ENCODE assay signal across 39 cellular contexts in genomic region chr16:72309001-72309400, GRCh38.
"Had no signal": no experiment of that assay in that cellular context is flagged by ENCODE, and none has a peak within 500 bp of the region (broad histone marks: within the 10 kb centered on the region; RNA-seq: fewer than 3 reads in every experiment).

No MANE protein-coding gene starts in this region.

- H3K4me1 Mint-ChIP-seq: activated B cell treated with CpG ODN at 0.5 μM for 24 hours; activated CD4-positive, alpha-beta T cell treated with anti-CD3 and anti-CD28 coated beads for 36 hours; activated CD4-positive, alpha-beta T cell treated with anti-CD3 and anti-CD28 coated beads, Interleukin-2, amount 10 ng/mL, durations not matched to agents 24 days and 14 days; activated CD8-positive, alpha-beta memory T cell treated with anti-CD3 and anti-CD28 coated beads, Interleukin-2, amount 10 ng/mL, durations not matched to agents 7 days and 5 days; activated naive CD4-positive, alpha-beta T cell treated with anti-CD3 and anti-CD28 coated beads, Interleukin-2, amount 50 U/mL, for 24 hours; activated naive CD8-positive, alpha-beta T cell treated with anti-CD3 and anti-CD28 coated beads for 36 hours; activated naive CD8-positive, alpha-beta T cell treated with anti-CD3 and anti-CD28 coated beads, Interleukin-2, amount 50 U/mL, for 24 hours; T-helper 17 cell had no signal

- DNase-seq: activated B cell treated with CpG ODN at 0.5 μM for 24 hours; activated CD4-positive, alpha-beta memory T cell treated with anti-CD3 and anti-CD28 coated beads for 36 hours; activated CD4-positive, alpha-beta T cell treated with anti-CD3 and anti-CD28 coated beads for 36 hours; activated CD4-positive, alpha-beta T cell treated with anti-CD3 and anti-CD28 coated beads, Interleukin-2, amount 10 ng/mL, durations not matched to agents 24 days and 14 days; activated CD4-positive, CD25-positive, alpha-beta regulatory T cell treated with anti-CD3 and anti-CD28 coated beads, Interleukin-2, amount 50 U/mL, for 72 hours; activated CD8-positive, alpha-beta memory T cell treated with anti-CD3 and anti-CD28 coated beads, Interleukin-2, amount 10 ng/mL, durations not matched to agents 7 days and 5 days; activated CD8-positive, alpha-beta memory T cell treated with anti-CD3 and anti-CD28 coated beads, Interleukin-2, amount 50 U/mL, for 4 hours; activated CD8-positive, alpha-beta T cell treated with anti-CD3 and anti-CD28 coated beads, Interleukin-2, amount 10 ng/mL, durations not matched to agents 7 days and 5 days; activated effector memory CD4-positive, alpha-beta T cell treated with anti-CD3 and anti-CD28 coated beads, Interleukin-2, amount 50 U/mL, for 16 hours; activated naive CD4-positive, alpha-beta T cell treated with anti-CD3 and anti-CD28 coated beads for 36 hours; activated naive CD8-positive, alpha-beta T cell treated with anti-CD3 and anti-CD28 coated beads for 36 hours; activated naive CD8-positive, alpha-beta T cell treated with anti-CD3 and anti-CD28 coated beads, Interleukin-2, amount 50 U/mL, for 24 hours; activated T-cell treated with anti-CD3 and anti-CD28 coated beads, Interleukin-2, amount 50 U/mL, for 1 hour; activated T-cell treated with anti-CD3 and anti-CD28 coated beads, Interleukin-2, amount 50 U/mL, for 48 hours; amygdala; aorta; central memory CD4-positive, alpha-beta T cell; cerebellar nuclear complex; effector CD4-positive, alpha-beta T cell; effector memory CD8-positive, alpha-beta T cell; erythroblast; foreskin keratinocyte; gastrocnemius medialis; glutamatergic neuron; T-helper 1 cell; T-helper 17 cell; T1000; WERI-Rb-1 had no signal

- H3K4me3 ChIP-seq: adrenal gland, breast epithelium, cardiac muscle cell, coronary artery, esophagus muscularis mucosa, gastrocnemius medialis had no signal

- H3K27me3 Mint-ChIP-seq: activated B cell treated with CpG ODN at 0.5 μM for 24 hours; activated CD4-positive, alpha-beta memory T cell treated with anti-CD3 and anti-CD28 coated beads for 36 hours; activated CD4-positive, alpha-beta T cell treated with anti-CD3 and anti-CD28 coated beads for 36 hours; activated CD4-positive, alpha-beta T cell treated with anti-CD3 and anti-CD28 coated beads, Interleukin-2, amount 10 ng/mL, durations not matched to agents 24 days and 14 days; activated CD8-positive, alpha-beta memory T cell treated with anti-CD3 and anti-CD28 coated beads, Interleukin-2, amount 10 ng/mL, durations not matched to agents 7 days and 5 days; activated naive CD8-positive, alpha-beta T cell treated with anti-CD3 and anti-CD28 coated beads for 36 hours; activated naive CD8-positive, alpha-beta T cell treated with anti-CD3 and anti-CD28 coated beads, Interleukin-2, amount 50 U/mL, for 24 hours; dendritic cell treated with granulocyte-macrophage colony-stimulating factor and Interleukin-4, amounts not matched to agents 40 ng/mL and 50 ng/mL, for 4 days; effector memory CD8-positive, alpha-beta T cell; T-helper 17 cell had no signal

- H3K9me3 Mint-ChIP-seq: activated CD4-positive, alpha-beta T cell treated with anti-CD3 and anti-CD28 coated beads, Interleukin-2, amount 10 ng/mL, durations not matched to agents 24 days and 14 days; activated T-helper 1 cell treated with anti-CD3 and anti-CD28 coated beads, Interleukin-12 subunit alpha, Interleukin-12 subunit beta, Interleukin-2, Interleukin-4 antibody, amounts not matched to agents 30 ng/mL and 10 ng/mL and 1 ng/mL, durations not matched to agents 14 hours and 24 hours and 36 hours; activated T-helper 2 cell treated with anti-CD3 and anti-CD28 coated beads, Interferon-gamma antibody, Interleukin-2, Interleukin-4, amounts not matched to agents 10 μg/mL and 5 μg/mL and 100 μg/mL, durations not matched to agents 14 hours and 24 hours and 36 hours; T-helper 2 cell treated with Interferon-gamma antibody and Interleukin-4, amounts not matched to agents 5 μg/mL and 100 μg/mL, for 36 hours had no signal

- ATAC-seq: activated CD4-positive, alpha-beta T cell treated with anti-CD3 and anti-CD28 coated beads for 36 hours; activated CD8-positive, alpha-beta memory T cell treated with anti-CD3 and anti-CD28 coated beads, Interleukin-2, amount 10 ng/mL, durations not matched to agents 7 days and 5 days; activated CD8-positive, alpha-beta T cell treated with anti-CD3 and anti-CD28 coated beads, Interleukin-2, amount 10 ng/mL, durations not matched to agents 7 days and 5 days; activated naive CD8-positive, alpha-beta T cell treated with anti-CD3 and anti-CD28 coated beads, Interleukin-2, amount 50 U/mL, for 24 hours; effector memory CD8-positive, alpha-beta T cell; foreskin keratinocyte; gastrocnemius medialis; T-helper 17 cell had no signal

- H3K4me3 Mint-ChIP-seq: activated B cell treated with CpG ODN at 0.5 μM for 24 hours; activated CD4-positive, alpha-beta memory T cell treated with anti-CD3 and anti-CD28 coated beads for 36 hours; activated CD4-positive, alpha-beta T cell treated with anti-CD3 and anti-CD28 coated beads for 36 hours; activated CD4-positive, alpha-beta T cell treated with anti-CD3 and anti-CD28 coated beads, Interleukin-2, amount 10 ng/mL, durations not matched to agents 24 days and 14 days; activated CD8-positive, alpha-beta memory T cell treated with anti-CD3 and anti-CD28 coated beads, Interleukin-2, amount 10 ng/mL, durations not matched to agents 7 days and 5 days; activated CD8-positive, alpha-beta T cell treated with anti-CD3 and anti-CD28 coated beads, Interleukin-2, amount 10 ng/mL, durations not matched to agents 7 days and 5 days; activated naive CD4-positive, alpha-beta T cell treated with anti-CD3 and anti-CD28 coated beads for 36 hours; activated naive CD4-positive, alpha-beta T cell treated with anti-CD3 and anti-CD28 coated beads, Interleukin-2, amount 50 U/mL, for 24 hours; activated naive CD8-positive, alpha-beta T cell treated with anti-CD3 and anti-CD28 coated beads for 36 hours; activated naive CD8-positive, alpha-beta T cell treated with anti-CD3 and anti-CD28 coated beads, Interleukin-2, amount 50 U/mL, for 24 hours; activated T-helper 1 cell treated with anti-CD3 and anti-CD28 coated beads, Interleukin-12 subunit alpha, Interleukin-12 subunit beta, Interleukin-2, Interleukin-4 antibody, amounts not matched to agents 30 ng/mL and 10 ng/mL and 1 ng/mL, durations not matched to agents 14 hours and 24 hours and 36 hours; brain; dendritic cell treated with granulocyte-macrophage colony-stimulating factor and Interleukin-4, amounts not matched to agents 40 ng/mL and 50 ng/mL, for 4 days; effector memory CD8-positive, alpha-beta T cell; T-helper 17 cell; T-helper 2 cell treated with Interferon-gamma antibody and Interleukin-4, amounts not matched to agents 5 μg/mL and 100 μg/mL, for 36 hours had no signal

- H3K36me3 Mint-ChIP-seq: activated CD8-positive, alpha-beta memory T cell treated with anti-CD3 and anti-CD28 coated beads, Interleukin-2, amount 10 ng/mL, durations not matched to agents 7 days and 5 days; activated naive CD4-positive, alpha-beta T cell treated with anti-CD3 and anti-CD28 coated beads, Interleukin-2, amount 50 U/mL, for 24 hours had no signal

- H3K27ac Mint-ChIP-seq: activated B cell treated with CpG ODN at 0.5 μM for 24 hours; activated CD4-positive, alpha-beta memory T cell treated with anti-CD3 and anti-CD28 coated beads for 36 hours; activated CD4-positive, alpha-beta T cell treated with anti-CD3 and anti-CD28 coated beads for 36 hours; activated CD4-positive, alpha-beta T cell treated with anti-CD3 and anti-CD28 coated beads, Interleukin-2, amount 10 ng/mL, durations not matched to agents 24 days and 14 days; activated CD8-positive, alpha-beta memory T cell treated with anti-CD3 and anti-CD28 coated beads, Interleukin-2, amount 10 ng/mL, durations not matched to agents 7 days and 5 days; activated CD8-positive, alpha-beta T cell treated with anti-CD3 and anti-CD28 coated beads, Interleukin-2, amount 10 ng/mL, durations not matched to agents 7 days and 5 days; activated naive CD4-positive, alpha-beta T cell treated with anti-CD3 and anti-CD28 coated beads for 36 hours; activated naive CD4-positive, alpha-beta T cell treated with anti-CD3 and anti-CD28 coated beads, Interleukin-2, amount 50 U/mL, for 24 hours; activated naive CD8-positive, alpha-beta T cell treated with anti-CD3 and anti-CD28 coated beads for 36 hours; activated naive CD8-positive, alpha-beta T cell treated with anti-CD3 and anti-CD28 coated beads, Interleukin-2, amount 50 U/mL, for 24 hours; activated T-helper 1 cell treated with anti-CD3 and anti-CD28 coated beads, Interleukin-12 subunit alpha, Interleukin-12 subunit beta, Interleukin-2, Interleukin-4 antibody, amounts not matched to agents 30 ng/mL and 10 ng/mL and 1 ng/mL, durations not matched to agents 14 hours and 24 hours and 36 hours; activated T-helper 2 cell treated with anti-CD3 and anti-CD28 coated beads, Interferon-gamma antibody, Interleukin-2, Interleukin-4, amounts not matched to agents 10 μg/mL and 5 μg/mL and 100 μg/mL, durations not matched to agents 14 hours and 24 hours and 36 hours; brain; dendritic cell treated with granulocyte-macrophage colony-stimulating factor and Interleukin-4, amounts not matched to agents 40 ng/mL and 50 ng/mL, for 4 days; effector memory CD8-positive, alpha-beta T cell; T-helper 17 cell; T-helper 2 cell treated with Interferon-gamma antibody and Interleukin-4, amounts not matched to agents 5 μg/mL and 100 μg/mL, for 36 hours had no signal
